12 cellular contexts compared by ENCODE assay signal in the genomic region with DNA sequence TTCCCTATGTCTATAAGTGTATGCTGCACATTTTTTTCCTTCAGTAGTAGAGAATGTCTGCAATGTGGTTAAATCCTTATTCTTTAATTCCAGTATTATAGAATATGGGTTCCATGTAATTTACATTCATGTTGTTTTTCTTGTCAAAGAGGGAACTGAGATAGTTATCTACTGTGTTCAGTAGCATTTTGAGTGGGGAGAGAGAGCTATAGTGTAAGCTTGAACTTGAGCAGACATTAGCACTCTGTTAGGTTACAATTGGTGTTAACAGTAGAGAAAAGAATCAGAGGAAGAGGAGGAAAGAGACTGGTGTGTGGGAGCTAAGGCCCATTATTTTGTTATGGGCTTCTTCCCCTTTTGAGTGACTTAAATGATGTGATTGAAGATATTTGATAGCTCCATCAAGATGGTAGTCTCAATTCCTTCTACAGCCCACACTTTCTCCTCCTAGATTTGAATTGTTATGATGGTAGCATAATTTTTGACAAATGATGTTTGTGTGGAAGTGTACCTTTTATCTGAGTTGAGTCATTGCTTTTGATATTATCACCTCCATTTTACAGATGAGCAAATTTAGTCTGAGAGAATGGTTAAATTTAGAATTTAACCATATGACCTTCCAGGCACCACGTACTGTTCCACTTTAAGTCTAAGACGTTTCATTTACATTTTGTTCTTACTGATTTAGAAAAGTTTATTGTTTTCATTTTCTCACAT.
DNase-seq lines count a peak whose midpoint lies in the region; ATAC-seq, FAIRE-seq and TF ChIP-seq lines count a peak whose summit lies in the region.
"Had no signal": no experiment of that assay in that cellular context is flagged by ENCODE, and none has a peak within 500 bp of the region (broad histone marks: within the 10 kb centered on the region; RNA-seq: fewer than 3 reads in every experiment).

No MANE protein-coding gene starts in this region.

- peak; percentile 22 for DNase-seq in GM06990 (ENCODE audit: extremely low read depth, insufficient read length)
- no peak for DNase-seq in HepG2 (ENCODE audit: low spot score)
- DNase-seq in NCI-H345 treated with DMSO at 0.1 percent for 48 hours (lab: John Stamatoyannopoulos, UW; ENCODE audit: unreplicated experiment): no peak
- no peak for DNase-seq in effector memory CD4-positive, alpha-beta T cell
- no peak for DNase-seq in omental fat pad (ENCODE audit: low spot score)
- no peak for DNase-seq in NCI-H2196 treated with DMSO at 0.1 percent for 48 hours (lab: John Stamatoyannopoulos, UW; ENCODE audit: unreplicated experiment)
- DNase-seq: activated CD4-positive, alpha-beta T cell treated with anti-CD3 and anti-CD28 coated beads for 4 hours; DND-41; kidney; NCI-H510A had no signal

- ATAC-seq in GM21423 (IDR thresholded peaks at IDR 0.05; ENCODE audit: unreplicated experiment): peak; percentile 30
- peak; percentile 43 for ATAC-seq in HG03469 (IDR thresholded peaks at IDR 0.05; ENCODE audit: unreplicated experiment)
- no peak for ATAC-seq in HepG2
- ATAC-seq in omental fat pad (ENCODE audit: low FRiP score): no peak

- TF ChIP-seq POLR2A in HepG2 (IDR thresholded peaks at IDR 0.05; ENCODE audit: insufficient read depth in 1 of 2, low read depth in 2 of 2, low read length in 2 of 2): no peak

- H3K27me3 ChIP-seq in GM06990 (replicated peaks; ENCODE audit: control insufficient read depth, insufficient read depth, low read length): no peaks in the 10 kb centered on the region
- H3K27me3 ChIP-seq in HepG2 (ENCODE audit: control insufficient read depth in 1 of 2, insufficient read depth in 2 of 2, low read length in 2 of 2): no peaks in the 10 kb centered on the region
- H3K27me3 ChIP-seq in effector memory CD4-positive, alpha-beta T cell (replicated peaks; ENCODE audit: control insufficient read depth, insufficient read depth, low read length, poor library complexity, severe bottlenecking): no peaks in the 10 kb centered on the region

- H4K20me1 ChIP-seq in HepG2 (ENCODE audit: insufficient read depth, low read length): no peaks in the 10 kb centered on the region

- POLR2A ChIA-PET in HepG2 (lab: Yijun Ruan, JAX): interaction anchor here (1.4 to 2.1 kb wide), 3 partner anchors 9 to 80 kb away, joined by 3 to 6 read pairs (median 4); partner anchors contain the start of gene FMNL2

- H3K27ac ChIP-seq in HepG2 (ENCODE audit: extremely low read length, insufficient read depth, low read length): peak overlapping the region; percentile 56
- H3K27ac ChIP-seq in effector memory CD4-positive, alpha-beta T cell (ENCODE audit: insufficient read depth, low read length, poor library complexity, severe bottlenecking): no peak overlapping the region

- H3K9me3 ChIP-seq in HepG2 (ENCODE audit: low read length): no peaks in the 10 kb centered on the region
- H3K9me3 ChIP-seq in effector memory CD4-positive, alpha-beta T cell (ENCODE audit: control insufficient read depth, low read length): no peaks in the 10 kb centered on the region

- H3K4me3 ChIP-seq in GM06990 (replicated peaks; ENCODE audit: low read depth, low read length) (no peak overlapping the region), HepG2 (replicated peaks in 1 of 3; ENCODE audit: insufficient read depth in 1 of 3, low read depth in 2 of 3, low read length in 3 of 3) (no peak overlapping the region)
- H3K4me3 ChIP-seq in effector memory CD4-positive, alpha-beta T cell (ENCODE audit: insufficient read depth, low read depth, low read length, poor library complexity, severe bottlenecking): no peak overlapping the region

- in situ Hi-C loops in HepG2 (cut with HindIII; ENCODE audit: extremely low pct_ligation_motif_present, low pct_unique_long_range_greater_than_20kb): no loop called here

- no peak for TF ChIP-seq RAD21 in HepG2 (CRISPR knock-in tag; IDR thresholded peaks at IDR 0.05)

- TF ChIP-seq EP300 in HepG2 (IDR thresholded peaks at IDR 0.05; ENCODE audit: low read depth in 2 of 2, low read length in 2 of 2) (no peak), HepG2 (CRISPR knock-in tag; IDR thresholded peaks at IDR 0.05; ENCODE audit: borderline replicate concordance) (no peak)

- intact Hi-C loops in HepG2 (cut with micrococcal nuclease; ENCODE audit: unreplicated experiment): no loop called here

- no peak for FAIRE-seq in HepG2 (lab: Jason Lieb, UNC)
- FAIRE-seq: kidney had no signal

- WGBS in HepG2 (ENCODE audit: low lambda C conversion rate): 90% methylated on average over 2 of the region's 2 CpGs

- TF ChIP-seq CTCF in GM06990 (IDR thresholded peaks at IDR 0.05; ENCODE audit: insufficient read depth, low read length, poor library complexity, severe bottlenecking) (no peak), HepG2 (CRISPR knock-in tag; IDR thresholded peaks at IDR 0.05) (no peak), omental fat pad (IDR thresholded peaks at IDR 0.05) (no peak)

- 0 out of 2 replicates have a peak overlapping the region, but pooled peaks have one; percentile 1 for H3K4me2 ChIP-seq in HepG2 (ENCODE audit: low read depth, low read length)

- no peak overlapping the region for H2AFZ ChIP-seq in HepG2 (ENCODE audit: low read length)

- CTCF ChIA-PET in HepG2 (lab: Yijun Ruan, JAX; ENCODE audit: low intra/inter-chr PET ratio, low total read pairs): no interaction called here

- no TSS peak for BruUV-seq in HepG2 (replicated peaks; lab: Mats Ljungman, UMichigan)

- peaks cover 94% of the 10 kb centered on the region for H3K79me2 ChIP-seq in HepG2 (ENCODE audit: insufficient read depth, low read length)

- peaks cover 99% of the 10 kb centered on the region for H3K4me1 ChIP-seq in HepG2 (ENCODE audit: insufficient read depth, low read length)
- H3K4me1 ChIP-seq in effector memory CD4-positive, alpha-beta T cell (ENCODE audit: control insufficient read depth, insufficient read depth, low read length, poor library complexity, severe bottlenecking): no peaks in the 10 kb centered on the region

- no peak overlapping the region for H3K9ac ChIP-seq in HepG2 (ENCODE audit: insufficient read depth, low read depth, low read length)

- H3K36me3 ChIP-seq in GM06990 (ENCODE audit: control insufficient read depth, insufficient read depth, low read length) (no peaks in the 10 kb centered on the region), HepG2 (replicated peaks in 1 of 2; ENCODE audit: control insufficient read depth in 1 of 2, insufficient read depth in 2 of 2, low read length in 2 of 2) (no peaks in the 10 kb centered on the region; a peak in 1 of 5 replicates)
- no peaks in the 10 kb centered on the region for H3K36me3 ChIP-seq in effector memory CD4-positive, alpha-beta T cell (ENCODE audit: control insufficient read depth, insufficient read depth, low read length)

TF ChIP-seq in HepG2, 621 proteins besides CTCF, POLR2A, EP300 and RAD21:
- no peak for TF ChIP-seq ZNF724P (CRISPR knock-in tag; IDR thresholded peaks at IDR 0.05; ENCODE audit: borderline replicate concordance)
- TF ChIP-seq PLRG1 (conservative IDR thresholded peaks at IDR 0.05): no peak
- no peak for TF ChIP-seq ETV5 (CRISPR knock-in tag; IDR thresholded peaks at IDR 0.05; ENCODE audit: borderline replicate concordance)
- no peak for TF ChIP-seq ZNF605 (CRISPR knock-in tag; IDR thresholded peaks at IDR 0.05)
- TF ChIP-seq, protein P1, sequence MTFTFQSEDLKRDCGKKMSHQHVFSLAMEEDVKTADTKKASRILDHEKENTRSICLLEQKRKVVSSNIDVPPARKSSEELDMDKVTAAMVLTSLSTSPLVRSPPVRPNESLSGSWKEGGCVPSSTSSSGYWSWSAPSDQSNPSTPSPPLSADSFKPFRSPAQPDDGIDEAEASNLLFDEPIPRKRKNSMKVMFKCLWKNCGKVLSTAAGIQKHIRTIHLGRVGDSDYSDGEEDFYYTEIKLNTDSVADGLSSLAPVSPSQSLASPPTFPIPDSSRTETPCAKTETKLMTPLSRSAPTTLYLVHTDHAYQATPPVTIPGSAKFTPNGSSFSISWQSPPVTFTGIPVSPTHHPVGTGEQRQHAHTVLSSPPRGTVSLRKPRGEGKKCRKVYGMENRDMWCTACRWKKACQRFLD (CRISPR knock-in tag; IDR thresholded peaks at IDR 0.05; ENCODE audit: borderline replicate concordance): no peak
- TF ChIP-seq ZNF562 (CRISPR knock-in tag; IDR thresholded peaks at IDR 0.05; ENCODE audit: borderline replicate concordance): no peak
- TF ChIP-seq, protein P2, sequence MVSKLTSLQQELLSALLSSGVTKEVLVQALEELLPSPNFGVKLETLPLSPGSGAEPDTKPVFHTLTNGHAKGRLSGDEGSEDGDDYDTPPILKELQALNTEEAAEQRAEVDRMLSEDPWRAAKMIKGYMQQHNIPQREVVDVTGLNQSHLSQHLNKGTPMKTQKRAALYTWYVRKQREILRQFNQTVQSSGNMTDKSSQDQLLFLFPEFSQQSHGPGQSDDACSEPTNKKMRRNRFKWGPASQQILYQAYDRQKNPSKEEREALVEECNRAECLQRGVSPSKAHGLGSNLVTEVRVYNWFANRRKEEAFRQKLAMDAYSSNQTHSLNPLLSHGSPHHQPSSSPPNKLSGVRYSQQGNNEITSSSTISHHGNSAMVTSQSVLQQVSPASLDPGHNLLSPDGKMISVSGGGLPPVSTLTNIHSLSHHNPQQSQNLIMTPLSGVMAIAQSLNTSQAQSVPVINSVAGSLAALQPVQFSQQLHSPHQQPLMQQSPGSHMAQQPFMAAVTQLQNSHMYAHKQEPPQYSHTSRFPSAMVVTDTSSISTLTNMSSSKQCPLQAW (CRISPR knock-in tag; IDR thresholded peaks at IDR 0.05): no peak
- no peak for TF ChIP-seq REXO4 (CRISPR knock-in tag; IDR thresholded peaks at IDR 0.05; ENCODE audit: borderline replicate concordance)
- TF ChIP-seq CCAR2 (optimal IDR thresholded peaks at IDR 0.05; ENCODE audit: low read depth, low read length): no peak

Comparison
In these comparisons a context has a peak if more than half of its experiments do, and no peak if none do; other contexts are left out.
1. ATAC-seq: peak in GM21423 (single experiment) and HG03469 (single experiment); none in HepG2 (single experiment) and omental fat pad (single experiment).